Comparison of ENCODE assay signal across 8 cellular contexts in the genomic region with DNA sequence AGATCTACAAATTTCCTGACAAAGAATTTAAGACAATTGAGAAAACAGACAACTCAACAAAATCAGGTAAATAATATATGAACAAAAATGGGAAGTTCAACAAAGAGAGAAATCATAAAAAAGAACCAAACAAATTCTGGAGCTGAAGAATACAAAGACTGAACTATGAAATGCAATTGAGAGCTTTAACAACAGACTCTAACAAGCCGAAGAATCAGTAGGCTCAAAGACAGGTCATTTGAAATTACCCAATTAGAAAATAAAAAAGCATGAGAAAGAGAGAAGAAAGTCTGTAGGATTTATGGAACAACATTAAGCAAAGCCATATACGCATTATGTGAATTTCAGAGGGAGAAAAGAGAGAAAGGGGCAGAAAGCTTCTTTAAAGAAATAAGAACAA.
"Had no signal": no experiment of that assay in that cellular context is flagged by ENCODE, and none has a peak within 500 bp of the region (broad histone marks: within the 10 kb centered on the region; RNA-seq: fewer than 3 reads in every experiment).

No MANE protein-coding gene starts in this region.

- H3K9ac ChIP-seq: GM23248 had no signal

- H3K27ac Mint-ChIP-seq: H9, HFFc6 had no signal

- H3K4me3 Mint-ChIP-seq: H9, HFFc6 had no signal

- DNase-seq: GM23248, GOT3, H9, HCEC 1CT, HFFc6, IMR-90, KG1 had no signal

- H3K4me3 ChIP-seq: GM23248 had no signal

- H3K27ac ChIP-seq: GM23248, HL-60 had no signal

- H2AFZ ChIP-seq: GM23248 had no signal
